In the genomic region with DNA sequence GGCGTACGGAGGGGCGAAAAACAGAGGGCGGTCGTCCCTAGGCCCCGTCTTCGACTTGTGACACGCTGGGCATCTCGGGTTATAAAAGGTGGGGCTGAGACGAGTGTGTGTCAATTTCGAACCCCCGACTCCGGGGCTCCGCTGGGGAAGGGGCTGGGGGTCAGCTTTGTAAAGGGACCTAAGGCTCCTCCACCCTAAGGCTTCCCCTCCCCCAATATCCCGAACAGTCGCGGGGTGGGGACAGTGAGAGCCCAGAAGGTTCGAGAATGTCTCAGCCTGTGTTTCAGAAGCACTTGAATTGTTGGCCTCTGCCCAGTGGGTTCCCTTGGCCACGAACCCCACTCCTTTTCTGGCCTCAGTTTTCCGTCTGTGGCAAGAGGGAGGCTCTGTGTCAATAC, we compare ENCODE assay signal across 9 cellular contexts. TPM values are rescaled to one million over a fixed set of nuclear protein-coding genes. Genes with fewer than 3 reads are reported as not detected.
DNase-seq lines count a peak whose midpoint lies in the region; ATAC-seq, FAIRE-seq and TF ChIP-seq lines count a peak whose summit lies in the region.
"Had no signal": no experiment of that assay in that cellular context is flagged by ENCODE, and none has a peak within 500 bp of the region (broad histone marks: within the 10 kb centered on the region; RNA-seq: fewer than 3 reads in every experiment).

No MANE protein-coding gene starts in this region.

- peaks cover 35% of the 10 kb centered on the region for H3K4me1 Mint-ChIP-seq in activated T-cell treated with anti-CD3 and anti-CD28 coated beads, Interleukin-2, amount 50 U/mL, for 72 hours (ENCODE audit: low read depth)
- peaks cover 27% of the 10 kb centered on the region for H3K4me1 Mint-ChIP-seq in osteocyte (ENCODE audit: unreplicated experiment)

- H3K27me3 Mint-ChIP-seq in activated T-cell treated with anti-CD3 and anti-CD28 coated beads, Interleukin-2, amount 50 U/mL, for 72 hours (ENCODE audit: low read depth), result no peaks in the 10 kb centered on the region
- H3K27me3 Mint-ChIP-seq in osteocyte (ENCODE audit: unreplicated experiment), result no peaks in the 10 kb centered on the region

- peak; percentile 36 for ATAC-seq in Right ventricle myocardium inferior
- no peak for ATAC-seq in activated T-cell treated with anti-CD3 and anti-CD28 coated beads, Interleukin-2, amount 50 U/mL, for 72 hours (replicated peaks in 1 of 2)
- ATAC-seq in GM18519 (IDR thresholded peaks at IDR 0.05; ENCODE audit: low FRiP score, unreplicated experiment), result no peak

- DNase-seq in Right ventricle myocardium inferior (ENCODE audit: missing footprints), result no peak
- DNase-seq in cardiac septum (ENCODE audit: low spot score), result no peak
- DNase-seq in activated T-cell treated with anti-CD3 and anti-CD28 coated beads, Interleukin-2, amount 50 U/mL, for 72 hours, result peak in 1 of 2 donors; percentile 25
- DNase-seq in globus pallidus (ENCODE audit: low spot score), result peak; percentile 72
- DNase-seq in osteocyte (ENCODE audit: extremely low spot score, unreplicated experiment), result no peak
- no peak for DNase-seq in NCI-H2171 treated with DMSO at 0.1 percent for 48 hours (lab: John Stamatoyannopoulos, UW)
- DNase-seq in urothelium cell line (ENCODE audit: low spot score), result no peak

- TF ChIP-seq CTCF in osteocyte (IDR thresholded peaks at IDR 0.05), result no peak

- H3K9me3 Mint-ChIP-seq in activated T-cell treated with anti-CD3 and anti-CD28 coated beads, Interleukin-2, amount 50 U/mL, for 72 hours, result no peaks in the 10 kb centered on the region
- no peaks in the 10 kb centered on the region for H3K9me3 Mint-ChIP-seq in osteocyte (ENCODE audit: unreplicated experiment)

- peaks cover 6 to 7% of the 10 kb centered on the region in 2 donors for H3K36me3 Mint-ChIP-seq in activated T-cell treated with anti-CD3 and anti-CD28 coated beads, Interleukin-2, amount 50 U/mL, for 72 hours (ENCODE audit: insufficient read depth in 2 of 2)
- H3K36me3 Mint-ChIP-seq in osteocyte (ENCODE audit: unreplicated experiment), result peaks cover 19% of the 10 kb centered on the region

- FAIRE-seq in urothelium cell line (lab: Jason Lieb, UNC), result no peak
- FAIRE-seq: islet of Langerhans had no signal

- intact Hi-C loops in Right ventricle myocardium inferior (cut with DNase I), result no loop called here
- intact Hi-C loops in cardiac septum (cut with DNase I), result loop anchor here (1.0 kb wide), 1 partner anchor 60 kb away; no protein-coding TSS in a partner anchor

- H3K4me3 Mint-ChIP-seq in activated T-cell treated with anti-CD3 and anti-CD28 coated beads, Interleukin-2, amount 50 U/mL, for 72 hours, result peak overlapping the region; percentile 95 to 98
- peak overlapping the region; percentile 99 for H3K4me3 Mint-ChIP-seq in osteocyte (ENCODE audit: unreplicated experiment)

- H3K27ac Mint-ChIP-seq in activated T-cell treated with anti-CD3 and anti-CD28 coated beads, Interleukin-2, amount 50 U/mL, for 72 hours, result peak overlapping the region; percentile 91
- peak overlapping the region; percentile 95 for H3K27ac Mint-ChIP-seq in osteocyte (ENCODE audit: unreplicated experiment)

RNA-seq across cellular contexts. Expression of gene SELENOW, which starts 0.5 kb away (rescaled TPM):
- 1,425 TPM for total RNA-seq in Right ventricle myocardium inferior
- 944 TPM for total RNA-seq in cardiac septum
- 10 to 100 TPM; 73.4 to 79.5 TPM for total RNA-seq in activated T-cell treated with anti-CD3 and anti-CD28 coated beads, Interleukin-2, amount 50 U/mL, for 72 hours
- total RNA-seq in osteocyte, result 193 and 204 TPM in 2 replicates

RNA-seq across cellular contexts. Expression of gene TPRX1, which starts 25.4 kb away (rescaled TPM):
- total RNA-seq in Right ventricle myocardium inferior, result not detected
- total RNA-seq in cardiac septum, result not detected
- not detected for total RNA-seq in activated T-cell treated with anti-CD3 and anti-CD28 coated beads, Interleukin-2, amount 50 U/mL, for 72 hours
- not detected in 2 replicates for total RNA-seq in osteocyte

RNA-seq across cellular contexts. Expression of gene NOP53, which starts 33.6 kb away (rescaled TPM):
- total RNA-seq in Right ventricle myocardium inferior (172 TPM), cardiac septum (136 TPM), osteocyte (231 and 232 TPM in 2 replicates)
- 100 to 1,000 TPM; 405 to 415 TPM for total RNA-seq in activated T-cell treated with anti-CD3 and anti-CD28 coated beads, Interleukin-2, amount 50 U/mL, for 72 hours

RNA-seq across cellular contexts. Expression of gene CRX, which starts 42.8 kb away (rescaled TPM):
- total RNA-seq in Right ventricle myocardium inferior (not detected), cardiac septum (not detected), osteocyte (not detected in 2 replicates)
- total RNA-seq in activated T-cell treated with anti-CD3 and anti-CD28 coated beads, Interleukin-2, amount 50 U/mL, for 72 hours, result not detected
